11 cellular contexts compared by ENCODE assay signal in genomic region chr7:77202544-77202976, GRCh38. TPM values are rescaled to one million over a fixed set of nuclear protein-coding genes. Genes with fewer than 3 reads are reported as not detected.
DNase-seq lines count a peak whose midpoint lies in the region; ATAC-seq and TF ChIP-seq lines count a peak whose summit lies in the region.
"Had no signal": no experiment of that assay in that cellular context is flagged by ENCODE, and none has a peak within 500 bp of the region (broad histone marks: within the 10 kb centered on the region; RNA-seq: fewer than 3 reads in every experiment).

No MANE protein-coding gene starts in this region.

- peak in 1 of 3 donors; percentile 14 for TF ChIP-seq POLR2A in spleen (IDR thresholded peaks at IDR 0.05)

- ATAC-seq in GM21786 (IDR thresholded peaks at IDR 0.05; ENCODE audit: unreplicated experiment) (peak; percentile 90), HG03469 (IDR thresholded peaks at IDR 0.05; ENCODE audit: unreplicated experiment) (peak; percentile 89)

- peaks cover 0 to 54% (median 26%) of the 10 kb centered on the region in 6 donors for H3K4me1 ChIP-seq in spleen

- H3K27me3 ChIP-seq in spleen (replicated peaks in 1 of 7) = no peaks in the 10 kb centered on the region

- no peak overlapping the region for H3K4me3 ChIP-seq in spleen

- H3K27ac ChIP-seq in spleen = peak overlapping the region in 5 of 8 donors; percentile 37 to 57 (median 43)
- H3K27ac ChIP-seq: 22Rv1 had no signal

- no peaks in the 10 kb centered on the region for H3K36me3 ChIP-seq in spleen

- DNase-seq in NOMO-1 treated with DMSO at 0.1 percent for 48 hours (lab: John Stamatoyannopoulos, UW; ENCODE audit: unreplicated experiment) (peak; percentile 27), NOMO-1 (lab: John Stamatoyannopoulos, UW; ENCODE audit: unreplicated experiment in 2 of 2) (no peak), spleen (no peak), NCI-H1417 (lab: John Stamatoyannopoulos, UW) (no peak), SHP77 (lab: John Stamatoyannopoulos, UW) (no peak), iPS-NIHi11 (ENCODE audit: low spot score) (no peak)
- DNase-seq: natural killer cell, NCI-H187 treated with DMSO at 0.1 percent for 48 hours had no signal

- intact Hi-C loops in spleen (cut with DNase I; ENCODE audit: low total_unique reads) = no loop called here

- H3K9me3 ChIP-seq in spleen = no peaks in the 10 kb centered on the region

- TF ChIP-seq CTCF in spleen (IDR thresholded peaks at IDR 0.05 in 8 of 11, conservative IDR thresholded peaks at IDR 0.05 in 3 of 11) = no peak

- WGBS in spleen, 5 donors = 59 to 81% (median 75%) methylated on average over 4 of the region's 4 CpGs

RNA-seq across cellular contexts. Expression of gene FGL2, which starts 2.9 kb away (rescaled TPM):
- 100 to 1,000 TPM in 6 of 7 donors, 10 to 100 TPM in 1; 97.8 to 204 (median 134) TPM for total RNA-seq in spleen
- 10 to 100 TPM; 13.2 to 14.5 (median 13.7) TPM for polyA plus RNA-seq in spleen
